ENCODE assay signal across 1 cellular context in genomic region chr12:39459027-39459434, GRCh38.
A peak's percentile ranks its signal among the peaks of the same experiment; 100 is the strongest.
TF ChIP-seq lines count a peak whose summit lies in the region.

No MANE protein-coding gene starts in this region.

TF ChIP-seq in K562, 482 proteins besides CTCF, POLR2A, EP300 and RAD21 (continued from another document and continues in another):
- TF ChIP-seq TCF15 (CRISPR knock-in tag; IDR thresholded peaks at IDR 0.05) (no peak), SIRT6 (IDR thresholded peaks at IDR 0.05; ENCODE audit: low read depth, low read length) (no peak), RBM39 (optimal IDR thresholded peaks at IDR 0.05; ENCODE audit: low read depth, low read length) (no peak), ETV1 (tag; conservative IDR thresholded peaks at IDR 0.05; ENCODE audit: low read depth) (0 out of 2 replicates have a peak, but pooled peaks have one; percentile 17), SOX6 (IDR thresholded peaks at IDR 0.05) (peak; percentile 46; the same call in 1 of the 2 replicates), RBM34 (IDR thresholded peaks at IDR 0.05; ENCODE audit: borderline replicate concordance, insufficient read depth, low read length) (no peak), ARNT (IDR thresholded peaks at IDR 0.05) (no peak), NFRKB (IDR thresholded peaks at IDR 0.05; ENCODE audit: low read depth) (no peak), JUNB (CRISPR knock-in tag; conservative IDR thresholded peaks at IDR 0.05) (no peak), SRSF7 (optimal IDR thresholded peaks at IDR 0.05; ENCODE audit: low read depth, low read length) (no peak), PHF21A (IDR thresholded peaks at IDR 0.05; ENCODE audit: borderline replicate concordance, low read depth) (no peak), MEF2A (IDR thresholded peaks at IDR 0.05; ENCODE audit: control insufficient read depth, low read depth, low read length) (no peak), AFF1 (IDR thresholded peaks at IDR 0.05; ENCODE audit: low read depth in 1 of 2, partially characterized antibody in 2 of 2) (no peak), SAP30 (IDR thresholded peaks at IDR 0.05; ENCODE audit: borderline replicate concordance, insufficient read depth, low read depth, low read length, poor library complexity, severe bottlenecking) (no peak), ZNF639 (CRISPR knock-in tag; conservative IDR thresholded peaks at IDR 0.05 in 1 of 2, IDR thresholded peaks at IDR 0.05 in 1 of 2) (no peak), PYGO2 (tag; IDR thresholded peaks at IDR 0.05) (no peak), TGIF2 (CRISPR knock-in tag; IDR thresholded peaks at IDR 0.05) (no peak), TAF7 (tag; IDR thresholded peaks at IDR 0.05) (no peak), ZNF75A (CRISPR knock-in tag; IDR thresholded peaks at IDR 0.05) (no peak), PHF8 (IDR thresholded peaks at IDR 0.05; ENCODE audit: borderline replicate concordance, low read length) (no peak), HNRNPK (IDR thresholded peaks at IDR 0.05; ENCODE audit: low read depth, low read length, poor library complexity, severe bottlenecking) (no peak), ARID2 (IDR thresholded peaks at IDR 0.05) (no peak), BACH1 (tag; IDR thresholded peaks at IDR 0.05) (peak; percentile 60; the same call in 1 of the 2 replicates), TAL1 (IDR thresholded peaks at IDR 0.05) (no peak), ZNF583 (CRISPR knock-in tag; IDR thresholded peaks at IDR 0.05) (no peak), MAX (CRISPR knock-in tag; IDR thresholded peaks at IDR 0.05) (peak; percentile 50; the same call in 1 of the 2 replicates), ZNF174 (CRISPR knock-in tag; IDR thresholded peaks at IDR 0.05) (no peak), ZNF717 (CRISPR knock-in tag; IDR thresholded peaks at IDR 0.05) (no peak), CBX3 (IDR thresholded peaks at IDR 0.05; ENCODE audit: borderline replicate concordance in 1 of 2, low read length in 2 of 2) (no peak), DEAF1 (CRISPR knock-in tag; IDR thresholded peaks at IDR 0.05) (no peak), MAZ (CRISPR knock-in tag; conservative IDR thresholded peaks at IDR 0.05 in 1 of 2, IDR thresholded peaks at IDR 0.05 in 1 of 2) (0 out of 4 replicates have a peak, but pooled peaks of 1 of the 2 experiments have one; percentile 41), TEAD1 (CRISPR knock-in tag; IDR thresholded peaks at IDR 0.05) (no peak), CAMTA2 (CRISPR knock-in tag; conservative IDR thresholded peaks at IDR 0.05) (no peak), FOXJ3 (CRISPR knock-in tag; IDR thresholded peaks at IDR 0.05) (no peak), PRMT5 (CRISPR knock-in tag; IDR thresholded peaks at IDR 0.05) (no peak), ERF (CRISPR knock-in tag; IDR thresholded peaks at IDR 0.05) (no peak), ARID1B (IDR thresholded peaks at IDR 0.05) (0 out of 2 replicates have a peak, but pooled peaks have one; percentile 9), SMAD4 (CRISPR knock-in tag; conservative IDR thresholded peaks at IDR 0.05) (no peak), MGA (IDR thresholded peaks at IDR 0.05) (peak; percentile 85), ZNF766 (CRISPR knock-in tag; conservative IDR thresholded peaks at IDR 0.05) (peak; percentile 57; the same call in 1 of the 2 replicates), CXXC5 (CRISPR knock-in tag; IDR thresholded peaks at IDR 0.05) (peak; percentile 33; the same call in 1 of the 2 replicates), ZNF644 (tag; IDR thresholded peaks at IDR 0.05; ENCODE audit: low read depth) (peak; percentile 35; the same call in 1 of the 2 replicates), ZC3H8 (IDR thresholded peaks at IDR 0.05) (no peak), NKRF (IDR thresholded peaks at IDR 0.05; ENCODE audit: borderline replicate concordance) (no peak), RHOXF2B (CRISPR knock-in tag; conservative IDR thresholded peaks at IDR 0.05) (no peak)
